8 cellular contexts compared by ENCODE assay signal in genomic region chr13:44969858-44970484, GRCh38. TPM values are rescaled to one million over a fixed set of nuclear protein-coding genes. Genes with fewer than 3 reads are reported as not detected.
DNase-seq lines count a peak whose midpoint lies in the region; ATAC-seq and TF ChIP-seq lines count a peak whose summit lies in the region.

No MANE protein-coding gene starts in this region.

- H4K20me1 ChIP-seq in osteoblast (ENCODE audit: insufficient read depth, low read length), result no peaks in the 10 kb centered on the region

- H3K4me1 ChIP-seq in RWPE2 (ENCODE audit: insufficient read depth, poor library complexity, severe bottlenecking), result no peaks in the 10 kb centered on the region
- peaks cover 30% of the 10 kb centered on the region for H3K4me1 ChIP-seq in osteoblast (ENCODE audit: insufficient read depth, low read length)

- H3K4me3 ChIP-seq in RWPE2 (ENCODE audit: severe bottlenecking) (no peak overlapping the region), fibroblast of pulmonary artery (replicated peaks; ENCODE audit: low read depth, low read length) (no peak overlapping the region), osteoblast (ENCODE audit: insufficient read depth, low read length) (no peak overlapping the region)

- H3K27me3 ChIP-seq in RWPE2 (ENCODE audit: insufficient read depth, poor library complexity, severe bottlenecking) (no peaks in the 10 kb centered on the region), osteoblast (ENCODE audit: insufficient read depth, low read length) (no peaks in the 10 kb centered on the region)

- peak; percentile 42; the same call in 1 of the 3 replicates for ATAC-seq in RWPE2 (ENCODE audit: low read depth)
- ATAC-seq in GM21737 (IDR thresholded peaks at IDR 0.05; ENCODE audit: unreplicated experiment), result no peak
- ATAC-seq in stimulated activated naive B cell treated with anti-CD40 and anti-IgM and Interleukin-4, amounts not matched to agents 10 μg/mL and 1 μg/mL and 100 μg/mL, for 72 hours (replicated peaks), result no peak

- H3K4me2 ChIP-seq in osteoblast (ENCODE audit: insufficient read depth, low read length), result peak overlapping the region; percentile 33

- H3K9me3 ChIP-seq in RWPE2 (ENCODE audit: severe bottlenecking) (no peaks in the 10 kb centered on the region), osteoblast (ENCODE audit: low read depth, low read length) (no peaks in the 10 kb centered on the region)

- peak overlapping the region; percentile 34 for H2AFZ ChIP-seq in osteoblast (ENCODE audit: low read length)

- peak; percentile 73 for TF ChIP-seq RAD21 in Ishikawa (IDR thresholded peaks at IDR 0.05; ENCODE audit: low read depth)

- no peak overlapping the region for H3K27ac Mint-ChIP-seq in stimulated activated naive B cell treated with anti-CD40 and anti-IgM and Interleukin-4, amounts not matched to agents 10 μg/mL and 1 μg/mL and 100 μg/mL, for 72 hours

- no peaks in the 10 kb centered on the region for H3K9me3 Mint-ChIP-seq in stimulated activated naive B cell treated with anti-CD40 and anti-IgM and Interleukin-4, amounts not matched to agents 10 μg/mL and 1 μg/mL and 100 μg/mL, for 72 hours

- no peaks in the 10 kb centered on the region for H3K27me3 Mint-ChIP-seq in stimulated activated naive B cell treated with anti-CD40 and anti-IgM and Interleukin-4, amounts not matched to agents 10 μg/mL and 1 μg/mL and 100 μg/mL, for 72 hours

- H3K79me2 ChIP-seq in osteoblast (ENCODE audit: insufficient read depth, low read length), result peaks cover 11% of the 10 kb centered on the region

- no peaks in the 10 kb centered on the region for H3K4me1 Mint-ChIP-seq in stimulated activated naive B cell treated with anti-CD40 and anti-IgM and Interleukin-4, amounts not matched to agents 10 μg/mL and 1 μg/mL and 100 μg/mL, for 72 hours

- DNase-seq in DMS153 (lab: John Stamatoyannopoulos, UW) (peak; percentile 34), RWPE2 (ENCODE audit: low spot score) (no peak), fibroblast of pulmonary artery (ENCODE audit: low read depth) (peak; percentile 81), osteoblast (ENCODE audit: insufficient read length, low spot score, missing footprints) (no peak), activated gamma-delta T cell treated with Interleukin-2 at 50 U/mL for 16 hours (no peak)
- no peak for DNase-seq in stimulated activated naive B cell treated with anti-CD40 and anti-IgM and Interleukin-4, amounts not matched to agents 10 μg/mL and 1 μg/mL and 100 μg/mL, for 72 hours

- TF ChIP-seq EP300 in Ishikawa (IDR thresholded peaks at IDR 0.05; ENCODE audit: borderline replicate concordance), result no peak

- H3K36me3 Mint-ChIP-seq in stimulated activated naive B cell treated with anti-CD40 and anti-IgM and Interleukin-4, amounts not matched to agents 10 μg/mL and 1 μg/mL and 100 μg/mL, for 72 hours, result peaks cover 21 to 28% of the 10 kb centered on the region in 2 donors

- H3K27ac ChIP-seq in RWPE2 (ENCODE audit: poor library complexity, severe bottlenecking) (no peak overlapping the region), osteoblast (ENCODE audit: low read depth, low read length) (no peak overlapping the region)

- H3K4me3 Mint-ChIP-seq in stimulated activated naive B cell treated with anti-CD40 and anti-IgM and Interleukin-4, amounts not matched to agents 10 μg/mL and 1 μg/mL and 100 μg/mL, for 72 hours, result no peak overlapping the region

- peaks cover 64% of the 10 kb centered on the region for H3K36me3 ChIP-seq in RWPE2 (ENCODE audit: low read depth)
- H3K36me3 ChIP-seq in osteoblast (ENCODE audit: insufficient read depth, low read length), result peaks cover 1% of the 10 kb centered on the region

- TF ChIP-seq CTCF in RWPE2 (IDR thresholded peaks at IDR 0.05; ENCODE audit: poor library complexity, severe bottlenecking) (peak; percentile 83), fibroblast of pulmonary artery (IDR thresholded peaks at IDR 0.05; ENCODE audit: low read length, missing control alignments) (peak; percentile 76), osteoblast (IDR thresholded peaks at IDR 0.05; ENCODE audit: extremely low read depth, low read depth, low read length) (peak; percentile 81)

TF ChIP-seq in Ishikawa, 13 proteins besides CTCF, POLR2A, EP300 and RAD21:
- TF ChIP-seq ZBTB7A (IDR thresholded peaks at IDR 0.05; ENCODE audit: low read depth) (no peak), TEAD4 (IDR thresholded peaks at IDR 0.05) (no peak), TAF1 (IDR thresholded peaks at IDR 0.05; ENCODE audit: low read depth) (no peak), TCF12 (IDR thresholded peaks at IDR 0.05; ENCODE audit: low read depth) (no peak), FOXM1 (IDR thresholded peaks at IDR 0.05; ENCODE audit: borderline replicate concordance, low read depth) (no peak), EGR1 (IDR thresholded peaks at IDR 0.05) (no peak), YY1 (IDR thresholded peaks at IDR 0.05; ENCODE audit: low read depth) (no peak)
- TF ChIP-seq, protein P1, sequence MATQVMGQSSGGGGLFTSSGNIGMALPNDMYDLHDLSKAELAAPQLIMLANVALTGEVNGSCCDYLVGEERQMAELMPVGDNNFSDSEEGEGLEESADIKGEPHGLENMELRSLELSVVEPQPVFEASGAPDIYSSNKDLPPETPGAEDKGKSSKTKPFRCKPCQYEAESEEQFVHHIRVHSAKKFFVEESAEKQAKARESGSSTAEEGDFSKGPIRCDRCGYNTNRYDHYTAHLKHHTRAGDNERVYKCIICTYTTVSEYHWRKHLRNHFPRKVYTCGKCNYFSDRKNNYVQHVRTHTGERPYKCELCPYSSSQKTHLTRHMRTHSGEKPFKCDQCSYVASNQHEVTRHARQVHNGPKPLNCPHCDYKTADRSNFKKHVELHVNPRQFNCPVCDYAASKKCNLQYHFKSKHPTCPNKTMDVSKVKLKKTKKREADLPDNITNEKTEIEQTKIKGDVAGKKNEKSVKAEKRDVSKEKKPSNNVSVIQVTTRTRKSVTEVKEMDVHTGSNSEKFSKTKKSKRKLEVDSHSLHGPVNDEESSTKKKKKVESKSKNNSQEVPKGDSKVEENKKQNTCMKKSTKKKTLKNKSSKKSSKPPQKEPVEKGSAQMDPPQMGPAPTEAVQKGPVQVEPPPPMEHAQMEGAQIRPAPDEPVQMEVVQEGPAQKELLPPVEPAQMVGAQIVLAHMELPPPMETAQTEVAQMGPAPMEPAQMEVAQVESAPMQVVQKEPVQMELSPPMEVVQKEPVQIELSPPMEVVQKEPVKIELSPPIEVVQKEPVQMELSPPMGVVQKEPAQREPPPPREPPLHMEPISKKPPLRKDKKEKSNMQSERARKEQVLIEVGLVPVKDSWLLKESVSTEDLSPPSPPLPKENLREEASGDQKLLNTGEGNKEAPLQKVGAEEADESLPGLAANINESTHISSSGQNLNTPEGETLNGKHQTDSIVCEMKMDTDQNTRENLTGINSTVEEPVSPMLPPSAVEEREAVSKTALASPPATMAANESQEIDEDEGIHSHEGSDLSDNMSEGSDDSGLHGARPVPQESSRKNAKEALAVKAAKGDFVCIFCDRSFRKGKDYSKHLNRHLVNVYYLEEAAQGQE (IDR thresholded peaks at IDR 0.05; ENCODE audit: low read depth), result no peak

RNA-seq across cellular contexts. Expression of gene NUFIP1, which starts 19.3 kb away (rescaled TPM):
- 2.4 and 3.3 TPM in 2 replicates for total RNA-seq in osteoblast

RNA-seq across cellular contexts. Expression of gene GPALPP1, which starts 19.4 kb away (rescaled TPM):
- total RNA-seq in osteoblast, result 23.3 and 25.0 TPM in 2 replicates

Comparison
In these comparisons a context has a peak if more than half of its experiments do, and no peak if none do; other contexts are left out.
1. DNase-seq: peak in DMS153 (single experiment) and fibroblast of pulmonary artery (single experiment); none in RWPE2 (single experiment), osteoblast (single experiment), stimulated activated naive B cell treated with anti-CD40 and anti-IgM and Interleukin-4, amounts not matched to agents 10 μg/mL and 1 μg/mL and 100 μg/mL, for 72 hours (single experiment) and activated gamma-delta T cell treated with Interleukin-2 at 50 U/mL for 16 hours (single experiment).
2. Peak in every context shown above with its lines, with median percentiles within 50 percentile points of each other: CTCF ChIP-seq.